1 cellular context compared by ENCODE assay signal in genomic region chr11:68264741-68265540, GRCh38.
TF ChIP-seq lines count a peak whose summit lies in the region.

No MANE protein-coding gene starts in this region.

TF ChIP-seq in GM12878, 131 proteins besides CTCF, POLR2A, EP300 and RAD21:
- TF ChIP-seq SREBF2 (IDR thresholded peaks at IDR 0.05; ENCODE audit: low read length) (no peak), HDAC6 (IDR thresholded peaks at IDR 0.05; ENCODE audit: unreplicated experiment) (no peak), SMC3 (IDR thresholded peaks at IDR 0.05; ENCODE audit: borderline replicate concordance, low read length) (no peak), BMI1 (IDR thresholded peaks at IDR 0.05; ENCODE audit: borderline replicate concordance) (no peak), CHD2 (IDR thresholded peaks at IDR 0.05; ENCODE audit: borderline replicate concordance, low read depth, low read length) (no peak), SUZ12 (IDR thresholded peaks at IDR 0.05; ENCODE audit: unreplicated experiment) (no peak), PBX3 (IDR thresholded peaks at IDR 0.05; ENCODE audit: insufficient replicate concordance, low read depth, low read length) (no peak), PKNOX1 (IDR thresholded peaks at IDR 0.05) (no peak), STAT3 (IDR thresholded peaks at IDR 0.05; ENCODE audit: low read depth, low read length) (no peak), NFYA (IDR thresholded peaks at IDR 0.05; ENCODE audit: borderline replicate concordance, low read depth, low read length) (no peak), KAT2A (conservative IDR thresholded peaks at IDR 0.05; ENCODE audit: control insufficient read depth, low read depth, low read length) (no peak), ASH2L (IDR thresholded peaks at IDR 0.05; ENCODE audit: borderline replicate concordance, low read depth) (no peak), NBN (IDR thresholded peaks at IDR 0.05) (no peak), MXI1 (IDR thresholded peaks at IDR 0.05; ENCODE audit: low read depth, low read length) (no peak), BCL3 (IDR thresholded peaks at IDR 0.05; ENCODE audit: borderline replicate concordance, insufficient read depth, low read depth, low read length, poor library complexity, severe bottlenecking) (no peak), RELB (IDR thresholded peaks at IDR 0.05; ENCODE audit: low read depth) (no peak), FOXK2 (IDR thresholded peaks at IDR 0.05) (no peak), BACH1 (IDR thresholded peaks at IDR 0.05; ENCODE audit: borderline replicate concordance) (no peak), CBFB (IDR thresholded peaks at IDR 0.05; ENCODE audit: low read depth) (no peak), TAF1 (IDR thresholded peaks at IDR 0.05; ENCODE audit: borderline replicate concordance, low read depth, low read length) (no peak)
